In genomic region chr5:9813305-9813704, GRCh38 we compare ENCODE assay signal across 7 cellular contexts.
"Had no signal": no experiment of that assay in that cellular context is flagged by ENCODE, and none has a peak within 500 bp of the region (broad histone marks: within the 10 kb centered on the region; RNA-seq: fewer than 3 reads in every experiment).

No MANE protein-coding gene starts in this region.

- H3K4me3 ChIP-seq: GM23338, K562 had no signal

- FAIRE-seq: H1, H54, K562 had no signal

- DNase-seq: H9, HCEC 1CT, IMR-90 had no signal

- ATAC-seq: GM23338, K562 had no signal
